ENCODE assay signal across 1 cellular context in the genomic region with DNA sequence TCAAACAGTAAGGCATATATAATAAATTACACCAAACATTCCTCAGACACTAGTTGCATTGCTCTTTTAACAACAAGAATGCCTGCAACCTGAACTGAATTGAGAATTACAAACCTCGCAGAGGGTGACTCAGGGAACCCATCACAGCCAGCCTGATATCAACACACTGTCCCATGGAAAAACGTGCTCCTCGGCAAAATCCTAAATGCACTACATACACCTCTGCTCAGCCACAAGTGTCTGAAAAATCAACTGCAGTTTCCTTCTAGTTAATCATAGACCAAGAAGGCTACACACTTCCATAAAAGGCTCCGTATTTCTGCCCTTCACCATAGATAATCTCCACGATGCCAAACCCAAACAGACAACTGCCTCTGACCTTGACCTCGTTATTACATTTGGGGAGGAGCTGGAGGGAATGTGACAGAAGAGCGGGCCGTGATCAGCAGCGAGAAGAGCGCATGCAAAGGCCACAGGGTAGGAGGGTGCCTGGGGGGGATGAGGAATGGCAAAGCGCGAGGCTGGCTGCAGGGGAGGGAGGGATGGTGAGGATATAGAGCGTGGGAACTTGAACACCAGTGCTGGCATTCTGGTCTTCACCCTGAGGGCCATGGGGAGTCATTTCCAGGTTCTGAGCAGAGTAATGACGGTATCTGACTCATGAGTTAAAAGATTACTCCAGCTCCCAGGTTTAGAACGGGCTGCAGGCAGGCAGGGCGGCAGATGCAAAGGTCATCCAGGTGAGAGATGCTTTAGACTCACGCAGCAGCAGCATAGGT.
A peak's percentile ranks its signal among the peaks of the same experiment; 100 is the strongest.
TF ChIP-seq lines count a peak whose summit lies in the region.

No MANE protein-coding gene starts in this region.

TF ChIP-seq in IMR-90, 13 proteins besides CTCF, POLR2A, EP300 and RAD21:
- TF ChIP-seq RCOR1 (IDR thresholded peaks at IDR 0.05; ENCODE audit: insufficient replicate concordance, low read length): no peak
- TF ChIP-seq BHLHE40 (IDR thresholded peaks at IDR 0.05; ENCODE audit: low read depth, low read length): peak; percentile 86
- TF ChIP-seq FOS (IDR thresholded peaks at IDR 0.05; ENCODE audit: low read depth, low read length): 0 out of 2 replicates have a peak, but pooled peaks have one; percentile 8
- TF ChIP-seq SMC3 (IDR thresholded peaks at IDR 0.05; ENCODE audit: low read depth, low read length): 0 out of 2 replicates have a peak, but pooled peaks have one; percentile 5
- TF ChIP-seq MAFK (IDR thresholded peaks at IDR 0.05; ENCODE audit: low read depth, low read length): peak; percentile 40; the same call in 1 of the 2 replicates
